9 cellular contexts compared by ENCODE assay signal in genomic region chr13:98466634-98467236, GRCh38.
DNase-seq lines count a peak whose midpoint lies in the region; ATAC-seq and TF ChIP-seq lines count a peak whose summit lies in the region.
"Had no signal": no experiment of that assay in that cellular context is flagged by ENCODE, and none has a peak within 500 bp of the region (broad histone marks: within the 10 kb centered on the region; RNA-seq: fewer than 3 reads in every experiment).

No MANE protein-coding gene starts in this region.

- peak; percentile 48 for TF ChIP-seq CTCF in activated CD8-positive, alpha-beta T cell treated with anti-CD3 and anti-CD28 coated beads for 36 hours (IDR thresholded peaks at IDR 0.05)
- peak; percentile 77 for TF ChIP-seq CTCF in fibroblast of mammary gland (conservative IDR thresholded peaks at IDR 0.05; ENCODE audit: control insufficient read depth, insufficient read depth, low read depth, low read length)

- peak overlapping the region; percentile 56 for H3K27ac Mint-ChIP-seq in activated CD8-positive, alpha-beta T cell treated with anti-CD3 and anti-CD28 coated beads for 36 hours
- H3K27ac Mint-ChIP-seq: T-helper 1 cell treated with Interleukin-12 subunit alpha and Interleukin-12 subunit beta and Interleukin-4 antibody, amounts not matched to agents 30 μg/mL and 1 μg/mL, for 36 hours had no signal

- DNase-seq in GDM1 (lab: John Stamatoyannopoulos, UW), result peak; percentile 38
- DNase-seq in HuH-7 (ENCODE audit: low spot score), result peak; percentile 59
- DNase-seq in activated CD8-positive, alpha-beta T cell treated with anti-CD3 and anti-CD28 coated beads for 36 hours, result peak; percentile 80
- peak; percentile 64 for DNase-seq in fibroblast of mammary gland (ENCODE audit: low read depth)
- DNase-seq in stimulated activated CD4-positive, alpha-beta T cell treated with anti-CD3 and anti-CD28 coated beads, Interleukin-15, amount 100 ng/mL, for 24 hours, result peak; percentile 70

- no peaks in the 10 kb centered on the region for H3K9me3 Mint-ChIP-seq in activated CD8-positive, alpha-beta T cell treated with anti-CD3 and anti-CD28 coated beads for 36 hours
- H3K9me3 Mint-ChIP-seq: T-helper 1 cell treated with Interleukin-12 subunit alpha and Interleukin-12 subunit beta and Interleukin-4 antibody, amounts not matched to agents 30 μg/mL and 1 μg/mL, for 36 hours had no signal

- CTCF ChIA-PET in activated CD8-positive, alpha-beta T cell treated with anti-CD3 and anti-CD28 coated beads for 36 hours (lab: Charles Lee), result interaction anchor here (0.8 to 3.3 kb wide), 14 partner anchors 9 to 206 kb away, joined by 3 to 19 read pairs (median 5); no protein-coding TSS in a partner anchor

- intact Hi-C loops in activated CD8-positive, alpha-beta T cell treated with anti-CD3 and anti-CD28 coated beads for 36 hours (cut with micrococcal nuclease), result no loop called here

- peak; percentile 96 for ATAC-seq in activated CD8-positive, alpha-beta T cell treated with anti-CD3 and anti-CD28 coated beads for 36 hours
- ATAC-seq in GM21423 (IDR thresholded peaks at IDR 0.05; ENCODE audit: unreplicated experiment) (no peak), HG02763 (IDR thresholded peaks at IDR 0.05; ENCODE audit: unreplicated experiment) (no peak), GM18867 (IDR thresholded peaks at IDR 0.05; ENCODE audit: unreplicated experiment) (no peak)

- H3K4me3 Mint-ChIP-seq in activated CD8-positive, alpha-beta T cell treated with anti-CD3 and anti-CD28 coated beads for 36 hours, result no peak overlapping the region
- H3K4me3 Mint-ChIP-seq: T-helper 1 cell treated with Interleukin-12 subunit alpha and Interleukin-12 subunit beta and Interleukin-4 antibody, amounts not matched to agents 30 μg/mL and 1 μg/mL, for 36 hours had no signal

- no peak overlapping the region for H3K4me3 ChIP-seq in fibroblast of mammary gland (ENCODE audit: control insufficient read depth, low read depth, low read length)

- H3K27me3 Mint-ChIP-seq in activated CD8-positive, alpha-beta T cell treated with anti-CD3 and anti-CD28 coated beads for 36 hours, result no peaks in the 10 kb centered on the region

- POLR2A ChIA-PET in activated CD8-positive, alpha-beta T cell treated with anti-CD3 and anti-CD28 coated beads for 36 hours (lab: Charles Lee), result interaction anchor here (0.6 to 1.5 kb wide), 4 partner anchors 22 to 129 kb away, joined by 3 read pairs; no protein-coding TSS in a partner anchor

- H3K4me1 Mint-ChIP-seq in activated CD8-positive, alpha-beta T cell treated with anti-CD3 and anti-CD28 coated beads for 36 hours (ENCODE audit: low read depth), result peaks cover 34% of the 10 kb centered on the region

- H3K36me3 Mint-ChIP-seq in activated CD8-positive, alpha-beta T cell treated with anti-CD3 and anti-CD28 coated beads for 36 hours (ENCODE audit: low read depth), result peaks cover 44% of the 10 kb centered on the region
